ENCODE assay signal across 13 cellular contexts in genomic region chr3:355622-356021, GRCh38.
DNase-seq lines count a peak whose midpoint lies in the region; ATAC-seq, FAIRE-seq and TF ChIP-seq lines count a peak whose summit lies in the region.
"Had no signal": no experiment of that assay in that cellular context is flagged by ENCODE, and none has a peak within 500 bp of the region (broad histone marks: within the 10 kb centered on the region; RNA-seq: fewer than 3 reads in every experiment).

No MANE protein-coding gene starts in this region.

- peak; percentile 48 for ATAC-seq in GM21529 (IDR thresholded peaks at IDR 0.05; ENCODE audit: unreplicated experiment)
- ATAC-seq in HepG2, result no peak
- no peak for ATAC-seq in HG03039 (IDR thresholded peaks at IDR 0.05; ENCODE audit: unreplicated experiment)
- ATAC-seq: naive thymus-derived CD8-positive, alpha-beta T cell; stimulated activated effector memory CD8-positive, alpha-beta T cell treated with anti-CD3 and anti-CD28 coated beads, Interleukin-12 subunit alpha, Interleukin-12 subunit beta, amount 100 ng/mL, for 72 hours had no signal

- TF ChIP-seq EP300 in HepG2 (IDR thresholded peaks at IDR 0.05; ENCODE audit: low read depth in 2 of 2, low read length in 2 of 2) (no peak), HepG2 (CRISPR knock-in tag; IDR thresholded peaks at IDR 0.05; ENCODE audit: borderline replicate concordance) (no peak)

- no TSS peak for BruUV-seq in HepG2 (replicated peaks; lab: Mats Ljungman, UMichigan)

- no peaks in the 10 kb centered on the region for H3K27me3 ChIP-seq in AG04450 (ENCODE audit: control insufficient read depth, insufficient read depth, low read length)
- no peaks in the 10 kb centered on the region for H3K27me3 ChIP-seq in small intestine (ENCODE audit: control insufficient read depth in 2 of 2, insufficient read depth in 2 of 2, low read length in 2 of 2)
- no peaks in the 10 kb centered on the region for H3K27me3 ChIP-seq in HepG2 (ENCODE audit: control insufficient read depth in 1 of 2, insufficient read depth in 2 of 2, low read length in 2 of 2)

- 54 to 64% (median 56%) methylated on average over 8 of the region's 8 CpGs for whole genome bisulfite sequencing in small intestine, 3 donors
- WGBS in HepG2 (ENCODE audit: low lambda C conversion rate), result 1% methylated on average over 8 of the region's 8 CpGs

- H3K4me2 ChIP-seq in HepG2 (ENCODE audit: low read depth, low read length), result no peak overlapping the region

- DNase-seq in AG04450 (ENCODE audit: low read depth, low spot score) (peak; percentile 76), HT1080 (ENCODE audit: low read depth) (peak; percentile 39), fibroblast of peridontal ligament (ENCODE audit: extremely low read depth) (peak; percentile 92), small intestine (no peak), amygdala (lab: John Stamatoyannopoulos, UW) (no peak), HepG2 (ENCODE audit: low spot score) (no peak)
- DNase-seq: activated T-cell treated with anti-CD3 and anti-CD28 coated beads, Interleukin-2, amount 50 U/mL, for 24 hours; naive thymus-derived CD8-positive, alpha-beta T cell; stimulated activated CD4-positive, alpha-beta T cell treated with anti-CD3 and anti-CD28 coated beads, Interleukin-15, amount 100 ng/mL, for 24 hours had no signal

- intact Hi-C loops in HepG2 (cut with micrococcal nuclease; ENCODE audit: unreplicated experiment), result no loop called here

- H3K4me1 ChIP-seq in small intestine (ENCODE audit: control insufficient read depth in 2 of 2, insufficient read depth in 1 of 2, low read depth in 1 of 2, low read length in 1 of 2) (no peaks in the 10 kb centered on the region), HepG2 (ENCODE audit: insufficient read depth, low read length) (no peaks in the 10 kb centered on the region)

- no peaks in the 10 kb centered on the region for H4K20me1 ChIP-seq in HepG2 (ENCODE audit: insufficient read depth, low read length)

- H3K9me3 ChIP-seq in AG04450 (ENCODE audit: control insufficient read depth, insufficient read depth, low read length) (no peaks in the 10 kb centered on the region), small intestine (ENCODE audit: control insufficient read depth, low read depth) (no peaks in the 10 kb centered on the region), HepG2 (ENCODE audit: low read length) (peaks cover 4% of the 10 kb centered on the region; the same call in 1 of the 2 replicates)

- no peaks in the 10 kb centered on the region for H3K79me2 ChIP-seq in HepG2 (ENCODE audit: insufficient read depth, low read length)

- H3K27ac ChIP-seq in AG04450 (ENCODE audit: low read depth, low read length) (peak overlapping the region; percentile 47), small intestine (ENCODE audit: low read depth in 1 of 2, low read length in 1 of 2) (peak overlapping the region in 1 of 2 donors; percentile 25), HepG2 (ENCODE audit: extremely low read length, insufficient read depth, low read length) (no peak overlapping the region)
- H3K27ac ChIP-seq: RWPE1 had no signal

- CTCF ChIA-PET in AG04450 (lab: Charles Lee) (interaction anchor here (1.1 to 5.4 kb wide), 11 partner anchors 11 to 313 kb away, joined by 4 to 114 read pairs (median 14); no protein-coding TSS in a partner anchor), HepG2 (lab: Yijun Ruan, JAX; ENCODE audit: low intra/inter-chr PET ratio, low total read pairs) (interaction anchor here (2.6 kb wide), 1 partner anchor 312 kb away, joined by 33 read pairs; no protein-coding TSS in a partner anchor)

- FAIRE-seq in small intestine (lab: Jason Lieb, UNC) (no peak), HepG2 (lab: Jason Lieb, UNC) (no peak)

- POLR2A ChIA-PET in AG04450 (lab: Yijun Ruan, JAX), result interaction anchor here (0.6 to 1.3 kb wide), 2 partner anchors 10 to 112 kb away, joined by 3 to 5 read pairs; no protein-coding TSS in a partner anchor
- POLR2A ChIA-PET in HepG2 (lab: Yijun Ruan, JAX), result no interaction called here

- no peak overlapping the region for H2AFZ ChIP-seq in HepG2 (ENCODE audit: low read length)

- TF ChIP-seq POLR2A in HepG2 (IDR thresholded peaks at IDR 0.05; ENCODE audit: insufficient read depth in 1 of 2, low read depth in 2 of 2, low read length in 2 of 2), result no peak

- H3K36me3 ChIP-seq in small intestine (ENCODE audit: control insufficient read depth in 2 of 2, insufficient read depth in 2 of 2, low read length in 2 of 2) (no peaks in the 10 kb centered on the region), HepG2 (replicated peaks in 1 of 2; ENCODE audit: control insufficient read depth in 1 of 2, insufficient read depth in 2 of 2, low read length in 2 of 2) (no peaks in the 10 kb centered on the region)

- TF ChIP-seq RAD21 in HepG2 (CRISPR knock-in tag; IDR thresholded peaks at IDR 0.05), result no peak

- TF ChIP-seq CTCF in AG04450 (IDR thresholded peaks at IDR 0.05; ENCODE audit: low read depth, low read length), result no peak
- no peak for TF ChIP-seq CTCF in HepG2 (CRISPR knock-in tag; IDR thresholded peaks at IDR 0.05)

- in situ Hi-C loops in HepG2 (cut with HindIII; ENCODE audit: extremely low pct_ligation_motif_present, low pct_unique_long_range_greater_than_20kb), result no loop called here

- H3K9ac ChIP-seq in HepG2 (ENCODE audit: insufficient read depth, low read depth, low read length), result no peak overlapping the region

- H3K4me3 ChIP-seq in AG04450 (ENCODE audit: low read depth, low read length) (no peak overlapping the region; the same call in 1 of the 2 replicates), small intestine (ENCODE audit: low read depth in 1 of 2, low read length in 2 of 2) (no peak overlapping the region), HepG2 (replicated peaks in 1 of 3; ENCODE audit: insufficient read depth in 1 of 3, low read depth in 2 of 3, low read length in 3 of 3) (no peak overlapping the region)

TF ChIP-seq in HepG2, 621 proteins besides CTCF, POLR2A, EP300 and RAD21 (continues in another document):
- no peak for TF ChIP-seq ZNF432 (CRISPR knock-in tag; IDR thresholded peaks at IDR 0.05; ENCODE audit: borderline replicate concordance)
- TF ChIP-seq ZNF598 (CRISPR knock-in tag; IDR thresholded peaks at IDR 0.05; ENCODE audit: borderline replicate concordance), result no peak
- no peak for TF ChIP-seq POGZ (CRISPR knock-in tag; IDR thresholded peaks at IDR 0.05)
- TF ChIP-seq PBX3 (CRISPR knock-in tag; IDR thresholded peaks at IDR 0.05; ENCODE audit: borderline replicate concordance), result no peak
- TF ChIP-seq TOPORS (CRISPR knock-in tag; IDR thresholded peaks at IDR 0.05), result no peak
- TF ChIP-seq U2AF1 (optimal IDR thresholded peaks at IDR 0.05; ENCODE audit: low read depth, low read length), result no peak
- no peak for TF ChIP-seq DR1 (CRISPR knock-in tag; IDR thresholded peaks at IDR 0.05)
- no peak for TF ChIP-seq MNT (IDR thresholded peaks at IDR 0.05)
- no peak for TF ChIP-seq MYC (CRISPR knock-in tag; IDR thresholded peaks at IDR 0.05; ENCODE audit: borderline replicate concordance)
- TF ChIP-seq ZNF850 (CRISPR knock-in tag; conservative IDR thresholded peaks at IDR 0.05), result no peak
- no peak for TF ChIP-seq ZKSCAN8 (CRISPR knock-in tag; IDR thresholded peaks at IDR 0.05; ENCODE audit: borderline replicate concordance)
- no peak for TF ChIP-seq BRF2 (CRISPR knock-in tag; IDR thresholded peaks at IDR 0.05)
- TF ChIP-seq RFX3 (CRISPR knock-in tag; IDR thresholded peaks at IDR 0.05), result no peak

Comparison
In these comparisons a context has a peak if more than half of its experiments do, and no peak if none do; other contexts are left out.
1. DNase-seq: peak in AG04450 (single experiment), HT1080 (single experiment) and fibroblast of peridontal ligament (single experiment); none in small intestine (single experiment), amygdala (0 of 56) and HepG2 (single experiment).